16 cellular contexts compared by ENCODE assay signal in the genomic region with DNA sequence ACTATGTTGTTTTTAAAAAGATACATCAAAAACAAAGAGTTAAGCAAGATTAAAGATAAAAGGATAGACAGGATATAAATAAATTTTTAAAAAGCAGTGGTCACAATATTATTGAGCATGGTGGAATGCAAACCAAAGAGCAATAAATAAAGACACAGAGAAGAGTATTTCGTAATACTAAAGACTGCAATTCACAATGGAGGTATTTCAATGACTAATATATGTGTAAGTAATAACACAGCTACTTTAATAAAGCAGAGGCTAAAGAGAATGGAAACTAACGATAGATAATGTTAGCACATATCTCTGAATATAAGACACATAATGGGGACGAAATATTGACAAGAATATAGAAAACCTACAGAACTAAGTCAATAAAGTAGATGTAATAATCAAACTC.
"Had no signal": no experiment of that assay in that cellular context is flagged by ENCODE, and none has a peak within 500 bp of the region (broad histone marks: within the 10 kb centered on the region; RNA-seq: fewer than 3 reads in every experiment).

No MANE protein-coding gene starts in this region.

- H3K4me3 ChIP-seq: gastrocnemius medialis, heart left ventricle, lower lobe of right lung, stomach, testis, upper lobe of right lung had no signal

- H3K4me1 Mint-ChIP-seq: activated CD4-positive, alpha-beta T cell treated with anti-CD3 and anti-CD28 coated beads, Interleukin-2, amount 10 ng/mL, durations not matched to agents 7 days and 5 days; activated naive CD8-positive, alpha-beta T cell treated with anti-CD3 and anti-CD28 coated beads, Interleukin-2, amount 10 ng/mL, durations not matched to agents 7 days and 5 days had no signal

- H3K9me3 Mint-ChIP-seq: activated naive CD8-positive, alpha-beta T cell treated with anti-CD3 and anti-CD28 coated beads, Interleukin-2, amount 10 ng/mL, durations not matched to agents 7 days and 5 days had no signal

- H3K27ac Mint-ChIP-seq: activated CD4-positive, alpha-beta T cell treated with anti-CD3 and anti-CD28 coated beads, Interleukin-2, amount 10 ng/mL, durations not matched to agents 7 days and 5 days; activated naive CD8-positive, alpha-beta T cell treated with anti-CD3 and anti-CD28 coated beads, Interleukin-2, amount 10 ng/mL, durations not matched to agents 7 days and 5 days; brain had no signal

- ATAC-seq: gastrocnemius medialis, heart left ventricle, left colon, lower lobe of right lung, upper lobe of right lung had no signal

- H3K27me3 ChIP-seq: gastrocnemius medialis, heart left ventricle, stomach, testis, upper lobe of right lung had no signal

- H3K27ac ChIP-seq: gastrocnemius medialis, heart left ventricle, lower lobe of right lung, stomach, testis, upper lobe of right lung had no signal

- H3K36me3 Mint-ChIP-seq: activated naive CD8-positive, alpha-beta T cell treated with anti-CD3 and anti-CD28 coated beads, Interleukin-2, amount 10 ng/mL, durations not matched to agents 7 days and 5 days; brain had no signal

- H3K9me3 ChIP-seq: gastrocnemius medialis, heart left ventricle, lower lobe of right lung, stomach, testis, upper lobe of right lung had no signal

- H3K27me3 Mint-ChIP-seq: activated CD4-positive, alpha-beta T cell treated with anti-CD3 and anti-CD28 coated beads, Interleukin-2, amount 10 ng/mL, durations not matched to agents 7 days and 5 days; activated naive CD8-positive, alpha-beta T cell treated with anti-CD3 and anti-CD28 coated beads, Interleukin-2, amount 10 ng/mL, durations not matched to agents 7 days and 5 days had no signal

- DNase-seq: activated CD4-positive, alpha-beta T cell treated with anti-CD3 and anti-CD28 coated beads, Interleukin-2, amount 10 ng/mL, durations not matched to agents 7 days and 5 days; activated CD4-positive, CD25-positive, alpha-beta regulatory T cell; activated CD8-positive, alpha-beta memory T cell treated with anti-CD3 and anti-CD28 coated beads, Interleukin-2, amount 50 U/mL, for 48 hours; activated naive CD8-positive, alpha-beta T cell treated with anti-CD3 and anti-CD28 coated beads, Interleukin-2, amount 10 ng/mL, durations not matched to agents 7 days and 5 days; erythroblast; gastrocnemius medialis; heart left ventricle; left colon; lower lobe of right lung; midbrain; stimulated activated CD4-positive, alpha-beta T cell treated with anti-CD3 and anti-CD28 coated beads, Interleukin-12 subunit alpha, Interleukin-12 subunit beta, amount 100 ng/mL, for 4 hours; stimulated activated CD4-positive, alpha-beta T cell treated with anti-CD3 and anti-CD28 coated beads, Interleukin-2, amount 100 ng/mL, for 24 hours; stomach; testis; upper lobe of right lung had no signal

- H3K4me3 Mint-ChIP-seq: activated CD4-positive, alpha-beta T cell treated with anti-CD3 and anti-CD28 coated beads, Interleukin-2, amount 10 ng/mL, durations not matched to agents 7 days and 5 days; activated naive CD8-positive, alpha-beta T cell treated with anti-CD3 and anti-CD28 coated beads, Interleukin-2, amount 10 ng/mL, durations not matched to agents 7 days and 5 days; brain had no signal

- H3K4me1 ChIP-seq: gastrocnemius medialis, heart left ventricle, lower lobe of right lung, stomach, testis, upper lobe of right lung had no signal

- H3K36me3 ChIP-seq: gastrocnemius medialis, heart left ventricle, lower lobe of right lung, stomach, upper lobe of right lung had no signal
